ENCODE assay signal across 1 cellular context in genomic region chr6:50093116-50093937, GRCh38.
TF ChIP-seq lines count a peak whose summit lies in the region.

No MANE protein-coding gene starts in this region.

TF ChIP-seq in HepG2, 621 proteins besides CTCF, POLR2A, EP300 and RAD21 (continued from another document and continues in another):
- TF ChIP-seq ZBTB44 (CRISPR knock-in tag; IDR thresholded peaks at IDR 0.05) = no peak
- no peak for TF ChIP-seq ZFP1 (CRISPR knock-in tag; IDR thresholded peaks at IDR 0.05)
- no peak for TF ChIP-seq ZSCAN21 (CRISPR knock-in tag; IDR thresholded peaks at IDR 0.05; ENCODE audit: borderline replicate concordance)
- TF ChIP-seq KDM2A (CRISPR knock-in tag; IDR thresholded peaks at IDR 0.05; ENCODE audit: borderline replicate concordance, low read depth) = no peak
- TF ChIP-seq ZNF646 (CRISPR knock-in tag; IDR thresholded peaks at IDR 0.05) = peak; percentile 78; the same call in 1 of the 2 replicates
- no peak for TF ChIP-seq ZNF776 (CRISPR knock-in tag; IDR thresholded peaks at IDR 0.05)
- TF ChIP-seq CSRNP2 (CRISPR knock-in tag; conservative IDR thresholded peaks at IDR 0.05; ENCODE audit: low read depth) = no peak
- TF ChIP-seq ZNF451 (CRISPR knock-in tag; IDR thresholded peaks at IDR 0.05) = no peak
- TF ChIP-seq NR2F2 (IDR thresholded peaks at IDR 0.05; ENCODE audit: borderline replicate concordance, low read depth) = peak; percentile 59; the same call in 1 of the 2 replicates
- TF ChIP-seq ATF5 (CRISPR knock-in tag; IDR thresholded peaks at IDR 0.05; ENCODE audit: low read depth) = no peak
- no peak for TF ChIP-seq FUBP1 (CRISPR knock-in tag; IDR thresholded peaks at IDR 0.05; ENCODE audit: borderline replicate concordance)
- TF ChIP-seq HOXA7 (CRISPR knock-in tag; IDR thresholded peaks at IDR 0.05) = no peak
- TF ChIP-seq SIN3B (IDR thresholded peaks at IDR 0.05; ENCODE audit: low read length) = no peak
- TF ChIP-seq ZXDC (CRISPR knock-in tag; IDR thresholded peaks at IDR 0.05) = no peak
- TF ChIP-seq REL (CRISPR knock-in tag; conservative IDR thresholded peaks at IDR 0.05) = no peak
- TF ChIP-seq HDAC2 (CRISPR knock-in tag; IDR thresholded peaks at IDR 0.05) = peak; percentile 85; the same call in 1 of the 2 replicates
- TF ChIP-seq MED13 (CRISPR knock-in tag; IDR thresholded peaks at IDR 0.05) = no peak
- no peak for TF ChIP-seq NR0B2 (CRISPR knock-in tag; IDR thresholded peaks at IDR 0.05)
- TF ChIP-seq KDM1A (CRISPR knock-in tag; IDR thresholded peaks at IDR 0.05) = no peak
- peak; percentile 63; the same call in 1 of the 2 replicates for TF ChIP-seq EHMT2 (IDR thresholded peaks at IDR 0.05; ENCODE audit: borderline replicate concordance, low read depth, low read length)
- peak; percentile 49; the same call in 1 of the 2 replicates for TF ChIP-seq ZFP41 (CRISPR knock-in tag; IDR thresholded peaks at IDR 0.05; ENCODE audit: borderline replicate concordance)
- TF ChIP-seq XBP1 (CRISPR knock-in tag; IDR thresholded peaks at IDR 0.05) = no peak
- TF ChIP-seq ZBTB20 (CRISPR knock-in tag; IDR thresholded peaks at IDR 0.05; ENCODE audit: borderline replicate concordance, low read depth) = peak; percentile 77; the same call in 1 of the 2 replicates
- peak; percentile 71; the same call in 1 of the 2 replicates for TF ChIP-seq ZNF362 (CRISPR knock-in tag; IDR thresholded peaks at IDR 0.05; ENCODE audit: borderline replicate concordance)
- peak; percentile 83; the same call in 1 of the 2 replicates for TF ChIP-seq ARID3A (IDR thresholded peaks at IDR 0.05; ENCODE audit: low read depth, low read length)
- TF ChIP-seq MTF1 (CRISPR knock-in tag; IDR thresholded peaks at IDR 0.05) = no peak
- TF ChIP-seq USF2 (IDR thresholded peaks at IDR 0.05; ENCODE audit: low read depth, low read length) = no peak
- TF ChIP-seq USF2 (CRISPR knock-in tag; IDR thresholded peaks at IDR 0.05; ENCODE audit: borderline replicate concordance) = no peak
